Comparison of ENCODE assay signal across 8 cellular contexts in the genomic region with DNA sequence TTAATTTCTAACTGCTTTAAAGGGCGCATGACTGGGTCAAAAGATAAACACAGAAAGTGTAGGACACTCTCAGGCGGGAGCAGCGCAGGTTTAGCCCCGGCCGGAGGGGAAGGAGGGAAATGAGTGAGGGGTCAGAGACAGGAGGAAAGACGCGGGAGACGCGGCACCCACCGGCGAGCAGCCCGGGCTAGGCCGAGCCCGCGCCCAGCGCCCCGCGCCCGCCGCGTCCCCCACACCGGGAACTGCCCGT. TPM values are rescaled to one million over a fixed set of nuclear protein-coding genes. Genes with fewer than 3 reads are reported as not detected.
DNase-seq lines count a peak whose midpoint lies in the region; ATAC-seq and TF ChIP-seq lines count a peak whose summit lies in the region.

No MANE protein-coding gene starts in this region.

- intact Hi-C loops in natural killer cell (cut with micrococcal nuclease) = loop anchor here (1.0 to 5.0 kb wide), 3 partner anchors 45 to 183 kb away; partner anchors contain the start of genes PPHLN1, YAF2 and ZCRB1

- H3K4me3 Mint-ChIP-seq in chondrocyte (ENCODE audit: unreplicated experiment) = peak overlapping the region; percentile 85
- H3K4me3 Mint-ChIP-seq in natural killer cell = peak overlapping the region; percentile 96

- H3K4me1 Mint-ChIP-seq in chondrocyte (ENCODE audit: low read depth) = peaks cover 41% of the 10 kb centered on the region
- H3K4me1 Mint-ChIP-seq in natural killer cell = peaks cover 33 to 40% of the 10 kb centered on the region in 2 donors

- H3K36me3 Mint-ChIP-seq in chondrocyte (ENCODE audit: low read depth) (no peaks in the 10 kb centered on the region), natural killer cell (no peaks in the 10 kb centered on the region)

- H3K9me3 Mint-ChIP-seq in chondrocyte (ENCODE audit: low read depth) (no peaks in the 10 kb centered on the region), natural killer cell (no peaks in the 10 kb centered on the region)

- H3K27ac Mint-ChIP-seq in chondrocyte (ENCODE audit: unreplicated experiment) = peak overlapping the region; percentile 86
- peak overlapping the region; percentile 82 to 83 for H3K27ac Mint-ChIP-seq in natural killer cell

- no peak for TF ChIP-seq CTCF in chondrocyte (IDR thresholded peaks at IDR 0.05)
- TF ChIP-seq CTCF in natural killer cell (IDR thresholded peaks at IDR 0.05) = no peak

- H3K27me3 Mint-ChIP-seq in chondrocyte (ENCODE audit: low read depth) (no peaks in the 10 kb centered on the region), natural killer cell (ENCODE audit: low read depth in 2 of 2) (no peaks in the 10 kb centered on the region)

- ATAC-seq in natural killer cell = peak in 1 of 3 donors; percentile 22
- ATAC-seq in GM21390 (IDR thresholded peaks at IDR 0.05; ENCODE audit: unreplicated experiment) = no peak
- no peak for ATAC-seq in GM21825 (IDR thresholded peaks at IDR 0.05; ENCODE audit: unreplicated experiment)

- peak; percentile 73 for DNase-seq in NCI-H146 (lab: John Stamatoyannopoulos, UW)
- no peak for DNase-seq in NCI-H146 treated with DMSO at 0.1 percent for 48 hours (lab: John Stamatoyannopoulos, UW; ENCODE audit: unreplicated experiment)
- DNase-seq in HuH-7 (ENCODE audit: low spot score) = peak; percentile 16
- DNase-seq in chondrocyte (ENCODE audit: low spot score) = no peak
- DNase-seq in natural killer cell = no peak
- DNase-seq in stimulated activated CD4-positive, alpha-beta T cell treated with anti-CD3 and anti-CD28 coated beads, Interleukin-4, amount 100 ng/mL, for 24 hours = no peak

RNA-seq across cellular contexts. Expression of gene GXYLT1, which starts 0.6 kb away (rescaled TPM):
- total RNA-seq in chondrocyte = 9.8 to 12.6 TPM (median 11.6 TPM) in 3 replicates
- 10 to 100 TPM; 12.3 to 13.0 (median 12.7) TPM for total RNA-seq in natural killer cell

Comparison
In these comparisons a context has a peak if more than half of its experiments do, and no peak if none do; other contexts are left out.
1. DNase-seq: peak in NCI-H146 (single experiment) and HuH-7 (single experiment); none in NCI-H146 treated with DMSO at 0.1 percent for 48 hours (single experiment), chondrocyte (single experiment), natural killer cell (single experiment) and stimulated activated CD4-positive, alpha-beta T cell treated with anti-CD3 and anti-CD28 coated beads, Interleukin-4, amount 100 ng/mL, for 24 hours (single experiment).